ENCODE assay signal across 2 cellular contexts in the genomic region with DNA sequence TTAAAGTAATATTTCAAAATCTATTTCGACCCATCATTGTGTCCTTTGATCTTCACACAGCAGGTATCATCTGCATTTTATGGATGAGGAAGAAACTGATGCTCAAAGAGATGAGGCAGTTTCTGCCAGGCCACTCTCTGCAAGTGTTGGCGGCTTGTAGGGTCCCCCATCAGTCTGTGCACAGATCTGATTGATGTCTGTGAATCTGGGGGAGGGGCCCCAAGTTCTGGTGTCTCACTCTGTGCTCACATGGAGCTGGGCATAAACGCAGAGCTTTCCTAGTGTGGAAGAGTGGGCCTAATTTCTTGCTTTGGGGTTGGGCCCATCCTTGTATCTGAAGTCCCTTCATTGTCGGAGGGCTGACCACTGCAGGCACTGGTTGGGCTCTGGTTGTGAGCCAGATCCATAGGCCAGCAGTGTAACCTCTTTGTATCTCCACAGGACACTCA.
TF ChIP-seq lines count a peak whose summit lies in the region.

No MANE protein-coding gene starts in this region.

TF ChIP-seq in SK-N-SH, 30 proteins besides CTCF, POLR2A, EP300 and RAD21 (continued from another document):
- no peak for TF ChIP-seq USF1 (IDR thresholded peaks at IDR 0.05; ENCODE audit: borderline replicate concordance, low read depth)
- TF ChIP-seq, protein P1, sequence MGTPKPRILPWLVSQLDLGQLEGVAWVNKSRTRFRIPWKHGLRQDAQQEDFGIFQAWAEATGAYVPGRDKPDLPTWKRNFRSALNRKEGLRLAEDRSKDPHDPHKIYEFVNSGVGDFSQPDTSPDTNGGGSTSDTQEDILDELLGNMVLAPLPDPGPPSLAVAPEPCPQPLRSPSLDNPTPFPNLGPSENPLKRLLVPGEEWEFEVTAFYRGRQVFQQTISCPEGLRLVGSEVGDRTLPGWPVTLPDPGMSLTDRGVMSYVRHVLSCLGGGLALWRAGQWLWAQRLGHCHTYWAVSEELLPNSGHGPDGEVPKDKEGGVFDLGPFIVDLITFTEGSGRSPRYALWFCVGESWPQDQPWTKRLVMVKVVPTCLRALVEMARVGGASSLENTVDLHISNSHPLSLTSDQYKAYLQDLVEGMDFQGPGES (IDR thresholded peaks at IDR 0.05; ENCODE audit: low read depth, low read length): no peak
- no peak for TF ChIP-seq YY1 (IDR thresholded peaks at IDR 0.05; ENCODE audit: low read depth)
- no peak for TF ChIP-seq GATA2 (CRISPR knock-in tag; IDR thresholded peaks at IDR 0.05)
- no peak for TF ChIP-seq NFIC (IDR thresholded peaks at IDR 0.05; ENCODE audit: borderline replicate concordance)
- no peak for TF ChIP-seq EZH2phosphoT487 (IDR thresholded peaks at IDR 0.05; ENCODE audit: borderline replicate concordance, low read depth)

TF ChIP-seq in SK-N-SH treated with all-trans-retinoic acid at 6 μM for 48 hours, 23 proteins besides CTCF, POLR2A, EP300 and RAD21:
- no peak for TF ChIP-seq TSHZ2 (CRISPR knock-in tag; IDR thresholded peaks at IDR 0.05)
- no peak for TF ChIP-seq GLIS3 (CRISPR knock-in tag; IDR thresholded peaks at IDR 0.05)
- TF ChIP-seq ARNTL (CRISPR knock-in tag; IDR thresholded peaks at IDR 0.05; ENCODE audit: borderline replicate concordance, low read depth): no peak
- no peak for TF ChIP-seq SNAI2 (CRISPR knock-in tag; IDR thresholded peaks at IDR 0.05)
- TF ChIP-seq OSR1 (CRISPR knock-in tag; IDR thresholded peaks at IDR 0.05): no peak
TF ChIP-seq in SK-N-SH treated with all-trans-retinoic acid at 6 μM for 48 hours: peak in this region for 0.
